Comparison of ENCODE assay signal across 26 cellular contexts in genomic region chr10:48484911-48485310, GRCh38.
"Had no signal": no experiment of that assay in that cellular context is flagged by ENCODE, and none has a peak within 500 bp of the region (broad histone marks: within the 10 kb centered on the region; RNA-seq: fewer than 3 reads in every experiment).

No MANE protein-coding gene starts in this region.

- DNase-seq: islet precursor cell; left ventricle myocardium superior; lower lobe of right lung; mammary epithelial cell; mesenchymal stem cell; naive thymus-derived CD8-positive, alpha-beta T cell; occipital lobe; ovary; retina; right cardiac atrium; sigmoid colon; small intestine; spleen; stimulated activated CD4-positive, alpha-beta T cell treated with anti-CD3 and anti-CD28 coated beads, Interleukin-4, amount 100 ng/mL, for 24 hours; stimulated activated naive CD4-positive, alpha-beta T cell; uterus had no signal

- H3K36me3 ChIP-seq: lower lobe of right lung, neutrophil, ovary, prostate gland, sigmoid colon, spleen, suprapubic skin, thoracic aorta, tibial nerve, uterus had no signal

- H3K36me3 Mint-ChIP-seq: naive thymus-derived CD8-positive, alpha-beta T cell; stimulated activated effector memory CD8-positive, alpha-beta T cell treated with anti-CD3 and anti-CD28 coated beads, Interleukin-12 subunit alpha, Interleukin-12 subunit beta, amount 100 ng/mL, for 72 hours; type B pancreatic cell had no signal

- H3K4me3 ChIP-seq: lower lobe of right lung, ovary, prostate gland, sigmoid colon, spleen, suprapubic skin, thoracic aorta, tibial nerve, uterus had no signal

- H3K4me3 Mint-ChIP-seq: naive thymus-derived CD8-positive, alpha-beta T cell; nephron; neural crest cell; stimulated activated effector memory CD8-positive, alpha-beta T cell treated with anti-CD3 and anti-CD28 coated beads, Interleukin-12 subunit alpha, Interleukin-12 subunit beta, amount 100 ng/mL, for 72 hours; stimulated activated naive CD8-positive, alpha-beta T cell treated with anti-CD3 and anti-CD28 coated beads, Interleukin-15, Interleukin-2, amounts not matched to agents 100 ng/mL and 50 ng/mL, for 24 hours; type B pancreatic cell had no signal

- H3K27ac Mint-ChIP-seq: naive thymus-derived CD8-positive, alpha-beta T cell; nephron; stimulated activated effector memory CD8-positive, alpha-beta T cell treated with anti-CD3 and anti-CD28 coated beads, Interleukin-12 subunit alpha, Interleukin-12 subunit beta, amount 100 ng/mL, for 72 hours; stimulated activated naive CD8-positive, alpha-beta T cell treated with anti-CD3 and anti-CD28 coated beads, Interleukin-15, Interleukin-2, amounts not matched to agents 100 ng/mL and 50 ng/mL, for 24 hours; type B pancreatic cell had no signal

- H3K9me3 Mint-ChIP-seq: naive thymus-derived CD8-positive, alpha-beta T cell; nephron; neural crest cell; stimulated activated effector memory CD8-positive, alpha-beta T cell treated with anti-CD3 and anti-CD28 coated beads, Interleukin-12 subunit alpha, Interleukin-12 subunit beta, amount 100 ng/mL, for 72 hours; stimulated activated naive CD8-positive, alpha-beta T cell treated with anti-CD3 and anti-CD28 coated beads, Interleukin-15, Interleukin-2, amounts not matched to agents 100 ng/mL and 50 ng/mL, for 24 hours; type B pancreatic cell had no signal

- H3K4me1 ChIP-seq: lower lobe of right lung, prostate gland, spleen, suprapubic skin, tibial nerve, uterus had no signal

- ATAC-seq: left ventricle myocardium superior; lower lobe of right lung; naive thymus-derived CD8-positive, alpha-beta T cell; right cardiac atrium; stimulated activated effector memory CD8-positive, alpha-beta T cell treated with anti-CD3 and anti-CD28 coated beads, Interleukin-12 subunit alpha, Interleukin-12 subunit beta, amount 100 ng/mL, for 72 hours had no signal

- H3K9me3 ChIP-seq: lower lobe of right lung, neutrophil, ovary, prostate gland, sigmoid colon, suprapubic skin, thoracic aorta, tibial nerve, uterus had no signal

- FAIRE-seq: small intestine had no signal

- H3K27me3 ChIP-seq: ovary, sigmoid colon, tibial nerve, uterus had no signal

- H3K27ac ChIP-seq: lower lobe of right lung, neutrophil, ovary, prostate gland, sigmoid colon, spleen, suprapubic skin, thoracic aorta, tibial nerve, uterus had no signal

- H3K4me1 Mint-ChIP-seq: naive thymus-derived CD8-positive, alpha-beta T cell; nephron; neural crest cell; stimulated activated effector memory CD8-positive, alpha-beta T cell treated with anti-CD3 and anti-CD28 coated beads, Interleukin-12 subunit alpha, Interleukin-12 subunit beta, amount 100 ng/mL, for 72 hours had no signal
